11 cellular contexts compared by ENCODE assay signal in genomic region chr14:80919622-80920021, GRCh38. TPM values are rescaled to one million over a fixed set of nuclear protein-coding genes. Genes with fewer than 3 reads are reported as not detected.
"Had no signal": no experiment of that assay in that cellular context is flagged by ENCODE, and none has a peak within 500 bp of the region (broad histone marks: within the 10 kb centered on the region; RNA-seq: fewer than 3 reads in every experiment).

No MANE protein-coding gene starts in this region.

- DNase-seq: GM23248, GOT3, H7, H9, HCEC 1CT, HFFc6 had no signal

- H3K4me2 ChIP-seq: GM23338 had no signal

- H2AFZ ChIP-seq: GM23248, GM23338 had no signal

- H3K9me3 ChIP-seq: HAP-1 had no signal

- H3K27ac ChIP-seq: GM23248 had no signal

- H3K9ac ChIP-seq: GM23248 had no signal

- H3K4me3 ChIP-seq: GM23248, GM23338, HAP-1 had no signal

- ATAC-seq: GM23338, HCT116 had no signal

RNA-seq across cellular contexts. Expression of gene TSHR, which starts 35.8 kb away (rescaled TPM):
- total RNA-seq: GM23248, H1, H4, H7, H9, HFFc6 had no signal
- polyA plus RNA-seq: GM23248 had no signal
